In genomic region chr3:171817074-171817748, GRCh38 we compare ENCODE assay signal across 1 cellular context.
TF ChIP-seq lines count a peak whose summit lies in the region.

No MANE protein-coding gene starts in this region.

TF ChIP-seq in K562, 482 proteins besides CTCF, POLR2A, EP300 and RAD21 (continued from another document):
- TF ChIP-seq ZBTB49 (CRISPR knock-in tag; IDR thresholded peaks at IDR 0.05; ENCODE audit: borderline replicate concordance) (no peak), FOSL1 (tag; conservative IDR thresholded peaks at IDR 0.05) (no peak), RBBP5 (IDR thresholded peaks at IDR 0.05; ENCODE audit: borderline replicate concordance, insufficient read depth, low read length, poor library complexity, severe bottlenecking) (no peak), ZNF445 (CRISPR knock-in tag; IDR thresholded peaks at IDR 0.05; ENCODE audit: low read depth) (no peak), MAFG (tag; conservative IDR thresholded peaks at IDR 0.05) (0 out of 2 replicates have a peak, but pooled peaks have one; percentile 23), CBFA2T3 (IDR thresholded peaks at IDR 0.05) (0 out of 2 replicates have a peak, but pooled peaks have one; percentile 33), FOS (IDR thresholded peaks at IDR 0.05; ENCODE audit: extremely low read depth, insufficient read length) (no peak), CHCHD3 (CRISPR knock-in tag; IDR thresholded peaks at IDR 0.05) (no peak), TAF9B (IDR thresholded peaks at IDR 0.05; ENCODE audit: partially characterized antibody) (no peak), CREBBP (IDR thresholded peaks at IDR 0.05; ENCODE audit: low read depth, low read length) (no peak), HMG20B (CRISPR knock-in tag; IDR thresholded peaks at IDR 0.05) (no peak), ZKSCAN1 (IDR thresholded peaks at IDR 0.05; ENCODE audit: low read depth, low read length) (no peak), POLR2B (IDR thresholded peaks at IDR 0.05; ENCODE audit: low read depth, partially characterized antibody) (no peak), PPARD (CRISPR knock-in tag; IDR thresholded peaks at IDR 0.05) (no peak), ZNF740 (CRISPR knock-in tag; IDR thresholded peaks at IDR 0.05) (no peak), ZNF740 (tag; IDR thresholded peaks at IDR 0.05) (no peak), SREBF2 (CRISPR knock-in tag; IDR thresholded peaks at IDR 0.05) (no peak), E4F1 (CRISPR knock-in tag; IDR thresholded peaks at IDR 0.05; ENCODE audit: borderline replicate concordance) (no peak), CREB1 (IDR thresholded peaks at IDR 0.05) (no peak), CREB1 (CRISPR knock-in tag; IDR thresholded peaks at IDR 0.05) (no peak), REST (CRISPR knock-in tag; IDR thresholded peaks at IDR 0.05; ENCODE audit: low read depth) (no peak), ZNF140 (CRISPR knock-in tag; IDR thresholded peaks at IDR 0.05) (no peak), PML (IDR thresholded peaks at IDR 0.05; ENCODE audit: low read length) (no peak), GTF2A2 (tag; IDR thresholded peaks at IDR 0.05) (no peak), GTF2E2 (tag; IDR thresholded peaks at IDR 0.05) (no peak), NFE2 (IDR thresholded peaks at IDR 0.05; ENCODE audit: low read depth) (peak; percentile 36; the same call in 1 of the 2 replicates), LCOR (CRISPR knock-in tag; IDR thresholded peaks at IDR 0.05) (no peak), TCF15 (CRISPR knock-in tag; IDR thresholded peaks at IDR 0.05) (no peak), TBL1XR1 (IDR thresholded peaks at IDR 0.05; ENCODE audit: low read length in 2 of 2) (no peak), ZKSCAN3 (CRISPR knock-in tag; IDR thresholded peaks at IDR 0.05) (no peak), THRAP3 (IDR thresholded peaks at IDR 0.05; ENCODE audit: borderline replicate concordance) (no peak), EHMT2 (IDR thresholded peaks at IDR 0.05) (no peak), RCOR1 (IDR thresholded peaks at IDR 0.05; ENCODE audit: borderline replicate concordance in 1 of 2, low read depth in 2 of 2, low read length in 2 of 2) (no peak), NR2C2 (CRISPR knock-in tag; IDR thresholded peaks at IDR 0.05) (no peak), NR2C2 (tag; IDR thresholded peaks at IDR 0.05) (no peak), CBFA2T2 (conservative IDR thresholded peaks at IDR 0.05) (0 out of 2 replicates have a peak, but pooled peaks have one; percentile 7), ARID1B (IDR thresholded peaks at IDR 0.05) (peak; percentile 35; the same call in 1 of the 2 replicates), NFATC3 (IDR thresholded peaks at IDR 0.05) (no peak), HBP1 (CRISPR knock-in tag; IDR thresholded peaks at IDR 0.05) (no peak), CHAMP1 (IDR thresholded peaks at IDR 0.05) (no peak), SIN3A (IDR thresholded peaks at IDR 0.05; ENCODE audit: borderline replicate concordance in 2 of 2, control insufficient read depth in 1 of 2, low read depth in 2 of 2, low read length in 2 of 2) (no peak), DPF2 (IDR thresholded peaks at IDR 0.05) (peak; percentile 37; the same call in 1 of the 2 replicates), GMEB1 (CRISPR knock-in tag; IDR thresholded peaks at IDR 0.05) (no peak), ZNF707 (CRISPR knock-in tag; conservative IDR thresholded peaks at IDR 0.05) (no peak), ARNT (IDR thresholded peaks at IDR 0.05) (no peak), BMI1 (IDR thresholded peaks at IDR 0.05; ENCODE audit: low read length) (no peak), ZNF239 (CRISPR knock-in tag; IDR thresholded peaks at IDR 0.05) (peak; percentile 82), TRIM28 (IDR thresholded peaks at IDR 0.05) (no peak)
